Comparison of ENCODE assay signal across 8 cellular contexts in the genomic region with DNA sequence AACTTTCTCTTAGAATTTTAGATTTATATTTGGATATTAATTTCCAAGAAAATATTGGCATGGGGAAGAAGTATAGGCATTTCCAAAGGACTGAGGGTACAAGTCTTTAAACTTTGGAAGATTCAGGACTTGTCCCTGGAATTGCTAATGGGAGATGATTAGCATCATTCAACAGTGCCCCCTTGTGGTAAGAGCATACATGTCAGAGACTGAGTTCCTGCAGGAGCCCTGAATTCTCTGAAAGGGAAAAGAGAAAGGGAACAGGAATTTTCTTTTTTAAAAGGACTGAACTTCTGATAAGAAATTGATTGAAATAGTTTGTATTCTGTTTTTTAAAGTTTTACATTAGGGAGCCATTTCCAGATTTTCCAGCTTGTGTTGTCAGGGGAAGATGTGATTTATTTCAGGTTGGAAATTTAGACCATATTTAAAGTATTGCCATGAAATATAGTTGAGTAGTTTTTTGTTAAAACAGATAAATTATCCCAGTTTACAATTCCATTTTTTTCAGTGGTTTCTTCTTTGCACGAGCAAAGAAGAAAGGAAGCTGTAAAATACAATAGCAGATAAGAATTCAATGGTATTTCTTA. TPM values are rescaled to one million over a fixed set of nuclear protein-coding genes. Genes with fewer than 3 reads are reported as not detected.
DNase-seq lines count a peak whose midpoint lies in the region; ATAC-seq, FAIRE-seq and TF ChIP-seq lines count a peak whose summit lies in the region.

No MANE protein-coding gene starts in this region.

- TF ChIP-seq CTCF in CD4-positive, alpha-beta T cell (IDR thresholded peaks at IDR 0.05) = peak; percentile 97
- TF ChIP-seq CTCF in osteoblast (IDR thresholded peaks at IDR 0.05; ENCODE audit: extremely low read depth, low read depth, low read length) = peak; percentile 91

- intact Hi-C loops in CD4-positive, alpha-beta T cell (cut with DNase I, micrococcal nuclease) = loop anchor here (2.0 to 5.0 kb wide), 2 partner anchors 215 to 217 kb away; no protein-coding TSS in a partner anchor

- no peaks in the 10 kb centered on the region for H3K9me3 ChIP-seq in CD4-positive, alpha-beta T cell (ENCODE audit: control insufficient read depth, low read length)
- no peaks in the 10 kb centered on the region for H3K9me3 ChIP-seq in osteoblast (ENCODE audit: low read depth, low read length)

- peaks cover 4% of the 10 kb centered on the region for H3K36me3 Mint-ChIP-seq in CD4-positive, alpha-beta T cell (ENCODE audit: low read depth)
- no peaks in the 10 kb centered on the region for H3K36me3 Mint-ChIP-seq in activated CD4-positive, alpha-beta T cell treated with anti-CD3 and anti-CD28 coated beads, Interleukin-2, amount 10 ng/mL, durations not matched to agents 7 days and 5 days (ENCODE audit: low read depth)

- ATAC-seq in CD4-positive, alpha-beta T cell (ENCODE audit: poor library complexity) = no peak
- no peak for ATAC-seq in GM21390 (IDR thresholded peaks at IDR 0.05; ENCODE audit: unreplicated experiment)

- no peaks in the 10 kb centered on the region for H3K79me2 ChIP-seq in osteoblast (ENCODE audit: insufficient read depth, low read length)

- peaks cover 10% of the 10 kb centered on the region for H3K4me1 ChIP-seq in osteoblast (ENCODE audit: insufficient read depth, low read length)

- no peaks in the 10 kb centered on the region for H3K27me3 Mint-ChIP-seq in CD4-positive, alpha-beta T cell
- H3K27me3 Mint-ChIP-seq in activated CD4-positive, alpha-beta T cell treated with anti-CD3 and anti-CD28 coated beads, Interleukin-2, amount 10 ng/mL, durations not matched to agents 7 days and 5 days = no peaks in the 10 kb centered on the region

- H2AFZ ChIP-seq in osteoblast (ENCODE audit: low read length) = no peak overlapping the region

- no peaks in the 10 kb centered on the region for H3K9me3 Mint-ChIP-seq in CD4-positive, alpha-beta T cell
- no peaks in the 10 kb centered on the region for H3K9me3 Mint-ChIP-seq in activated CD4-positive, alpha-beta T cell treated with anti-CD3 and anti-CD28 coated beads, Interleukin-2, amount 10 ng/mL, durations not matched to agents 7 days and 5 days

- H3K4me3 Mint-ChIP-seq in CD4-positive, alpha-beta T cell = no peak overlapping the region
- H3K4me3 Mint-ChIP-seq in activated CD4-positive, alpha-beta T cell treated with anti-CD3 and anti-CD28 coated beads, Interleukin-2, amount 10 ng/mL, durations not matched to agents 7 days and 5 days = no peak overlapping the region

- no peak overlapping the region for H3K4me3 ChIP-seq in osteoblast (ENCODE audit: insufficient read depth, low read length)

- H3K27ac ChIP-seq in CD4-positive, alpha-beta T cell (ENCODE audit: low read depth, low read length) = no peak overlapping the region
- no peak overlapping the region for H3K27ac ChIP-seq in osteoblast (ENCODE audit: low read depth, low read length)

- no peaks in the 10 kb centered on the region for H3K27me3 ChIP-seq in CD4-positive, alpha-beta T cell (ENCODE audit: control insufficient read depth, insufficient read depth, low read length)
- no peaks in the 10 kb centered on the region for H3K27me3 ChIP-seq in osteoblast (ENCODE audit: insufficient read depth, low read length)

- H3K4me1 Mint-ChIP-seq in CD4-positive, alpha-beta T cell (ENCODE audit: low read depth) = no peaks in the 10 kb centered on the region
- H3K4me1 Mint-ChIP-seq in activated CD4-positive, alpha-beta T cell treated with anti-CD3 and anti-CD28 coated beads, Interleukin-2, amount 10 ng/mL, durations not matched to agents 7 days and 5 days = peaks cover 11% of the 10 kb centered on the region

- CTCF ChIA-PET in CD4-positive, alpha-beta T cell (lab: Charles Lee) = interaction anchor here (0.7 to 1.4 kb wide), 2 partner anchors 9 to 12 kb away, joined by 3 to 4 read pairs; no protein-coding TSS in a partner anchor
- CTCF ChIA-PET in activated CD4-positive, alpha-beta T cell treated with anti-CD3 and anti-CD28 coated beads, Interleukin-2, amount 10 ng/mL, durations not matched to agents 7 days and 5 days (lab: Charles Lee) = interaction anchor here (0.5 to 1.0 kb wide), 4 partner anchors 15 to 637 kb away, joined by 3 to 4 read pairs (median 3); no protein-coding TSS in a partner anchor

- POLR2A ChIA-PET in CD4-positive, alpha-beta T cell (lab: Charles Lee) = no interaction called here
- POLR2A ChIA-PET in activated CD4-positive, alpha-beta T cell treated with anti-CD3 and anti-CD28 coated beads, Interleukin-2, amount 10 ng/mL, durations not matched to agents 7 days and 5 days (lab: Charles Lee) = no interaction called here

- no peaks in the 10 kb centered on the region for H4K20me1 ChIP-seq in osteoblast (ENCODE audit: insufficient read depth, low read length)

- no peak overlapping the region for H3K4me2 ChIP-seq in osteoblast (ENCODE audit: insufficient read depth, low read length)

- no peak overlapping the region for H3K27ac Mint-ChIP-seq in CD4-positive, alpha-beta T cell
- H3K27ac Mint-ChIP-seq in activated CD4-positive, alpha-beta T cell treated with anti-CD3 and anti-CD28 coated beads, Interleukin-2, amount 10 ng/mL, durations not matched to agents 7 days and 5 days = no peak overlapping the region

- H3K36me3 ChIP-seq in osteoblast (ENCODE audit: insufficient read depth, low read length) = peaks cover 53% of the 10 kb centered on the region

- FAIRE-seq in frontal cortex (lab: Jason Lieb, UNC) = peak; percentile 70

- peak in 3 of 10 experiments; percentile 7 to 16 (median 9) for DNase-seq in CD4-positive, alpha-beta T cell
- DNase-seq in GM19240 (ENCODE audit: insufficient read length, low spot score) (peak; percentile 2), NCI-H2227 treated with DMSO at 0.1 percent for 48 hours (lab: John Stamatoyannopoulos, UW) (peak; percentile 25), frontal cortex (ENCODE audit: low spot score in 2 of 2) (peak; percentile 28 to 45), osteoblast (ENCODE audit: insufficient read length, low spot score, missing footprints) (peak; percentile 74), UCSD-AML1 (lab: John Stamatoyannopoulos, UW; ENCODE audit: unreplicated experiment) (no peak)
- DNase-seq in activated CD4-positive, alpha-beta T cell treated with anti-CD3 and anti-CD28 coated beads, Interleukin-2, amount 10 ng/mL, durations not matched to agents 7 days and 5 days = peak; percentile 61

RNA-seq across cellular contexts. Expression of gene REP15, which starts 44.0 kb away (rescaled TPM):
- not detected for total RNA-seq in CD4-positive, alpha-beta T cell
- under 1 TPM; 0.25 to 0.37 TPM for total RNA-seq in activated CD4-positive, alpha-beta T cell treated with anti-CD3 and anti-CD28 coated beads, Interleukin-2, amount 10 ng/mL, durations not matched to agents 7 days and 5 days
- total RNA-seq in frontal cortex (0.82 TPM), osteoblast (3.5 and 4.0 TPM in 2 replicates)

RNA-seq across cellular contexts. Expression of gene MRPS35, which starts 58.4 kb away (rescaled TPM):
- 10 to 100 TPM; 22.1 to 23.9 TPM for total RNA-seq in CD4-positive, alpha-beta T cell
- 10 to 100 TPM; 37.8 to 38.5 TPM for total RNA-seq in activated CD4-positive, alpha-beta T cell treated with anti-CD3 and anti-CD28 coated beads, Interleukin-2, amount 10 ng/mL, durations not matched to agents 7 days and 5 days
- total RNA-seq in frontal cortex (89.3 TPM), osteoblast (51.9 and 53.9 TPM in 2 replicates)
